In genomic region chr20:57897891-57898290, GRCh38 we compare ENCODE assay signal across 32 cellular contexts.
"Had no signal": no experiment of that assay in that cellular context is flagged by ENCODE, and none has a peak within 500 bp of the region (broad histone marks: within the 10 kb centered on the region; RNA-seq: fewer than 3 reads in every experiment).

No MANE protein-coding gene starts in this region.

- ATAC-seq: activated CD4-positive, alpha-beta T cell treated with anti-CD3 and anti-CD28 coated beads for 36 hours; activated CD8-positive, alpha-beta memory T cell treated with anti-CD3 and anti-CD28 coated beads, Interleukin-2, amount 10 ng/mL, durations not matched to agents 7 days and 5 days; activated CD8-positive, alpha-beta T cell treated with anti-CD3 and anti-CD28 coated beads, Interleukin-2, amount 10 ng/mL, durations not matched to agents 7 days and 5 days; effector memory CD8-positive, alpha-beta T cell; gastroesophageal sphincter; T-helper 17 cell had no signal

- H3K27me3 ChIP-seq: brain microvascular endothelial cell had no signal

- H3K27ac Mint-ChIP-seq: activated CD4-positive, alpha-beta memory T cell treated with anti-CD3 and anti-CD28 coated beads for 36 hours; activated CD4-positive, alpha-beta T cell treated with anti-CD3 and anti-CD28 coated beads for 36 hours; activated CD4-positive, alpha-beta T cell treated with anti-CD3 and anti-CD28 coated beads, Interleukin-2, amount 10 ng/mL, durations not matched to agents 24 days and 14 days; activated CD8-positive, alpha-beta memory T cell treated with anti-CD3 and anti-CD28 coated beads, Interleukin-2, amount 10 ng/mL, durations not matched to agents 7 days and 5 days; activated CD8-positive, alpha-beta T cell treated with anti-CD3 and anti-CD28 coated beads, Interleukin-2, amount 10 ng/mL, durations not matched to agents 7 days and 5 days; activated naive CD8-positive, alpha-beta T cell; activated T-helper 1 cell treated with anti-CD3 and anti-CD28 coated beads, Interleukin-12 subunit alpha, Interleukin-12 subunit beta, Interleukin-2, Interleukin-4 antibody, amounts not matched to agents 30 ng/mL and 10 ng/mL and 1 ng/mL, durations not matched to agents 14 hours and 24 hours and 36 hours; activated T-helper 2 cell treated with anti-CD3 and anti-CD28 coated beads, Interferon-gamma antibody, Interleukin-2, Interleukin-4, amounts not matched to agents 10 μg/mL and 5 μg/mL and 100 μg/mL, durations not matched to agents 14 hours and 24 hours and 36 hours; effector memory CD8-positive, alpha-beta T cell; T-helper 17 cell; T-helper 2 cell treated with Interferon-gamma antibody and Interleukin-4, amounts not matched to agents 5 μg/mL and 100 μg/mL, for 36 hours had no signal

- H3K4me3 ChIP-seq: coronary artery, esophagus squamous epithelium, gastroesophageal sphincter had no signal

- H3K36me3 ChIP-seq: brain microvascular endothelial cell, esophagus squamous epithelium, gastroesophageal sphincter had no signal

- H3K27me3 Mint-ChIP-seq: activated CD4-positive, alpha-beta T cell treated with anti-CD3 and anti-CD28 coated beads, Interleukin-2, amount 10 ng/mL, durations not matched to agents 24 days and 14 days had no signal

- H3K4me1 Mint-ChIP-seq: activated CD4-positive, alpha-beta T cell treated with anti-CD3 and anti-CD28 coated beads for 36 hours; activated CD4-positive, alpha-beta T cell treated with anti-CD3 and anti-CD28 coated beads, Interleukin-2, amount 10 ng/mL, durations not matched to agents 24 days and 14 days; central memory CD8-positive, alpha-beta T cell; T-helper 17 cell had no signal

- H3K4me3 Mint-ChIP-seq: activated CD4-positive, alpha-beta memory T cell treated with anti-CD3 and anti-CD28 coated beads for 36 hours; activated CD4-positive, alpha-beta T cell treated with anti-CD3 and anti-CD28 coated beads for 36 hours; activated CD4-positive, alpha-beta T cell treated with anti-CD3 and anti-CD28 coated beads, Interleukin-2, amount 10 ng/mL, durations not matched to agents 24 days and 14 days; activated CD8-positive, alpha-beta memory T cell treated with anti-CD3 and anti-CD28 coated beads, Interleukin-2, amount 10 ng/mL, durations not matched to agents 7 days and 5 days; activated CD8-positive, alpha-beta T cell treated with anti-CD3 and anti-CD28 coated beads, Interleukin-2, amount 10 ng/mL, durations not matched to agents 7 days and 5 days; activated naive CD8-positive, alpha-beta T cell; activated T-helper 1 cell treated with anti-CD3 and anti-CD28 coated beads, Interleukin-12 subunit alpha, Interleukin-12 subunit beta, Interleukin-2, Interleukin-4 antibody, amounts not matched to agents 30 ng/mL and 10 ng/mL and 1 ng/mL, durations not matched to agents 14 hours and 24 hours and 36 hours; central memory CD8-positive, alpha-beta T cell; effector memory CD8-positive, alpha-beta T cell; T-helper 17 cell; T-helper 2 cell treated with Interferon-gamma antibody and Interleukin-4, amounts not matched to agents 5 μg/mL and 100 μg/mL, for 36 hours had no signal

- H3K27ac ChIP-seq: brain microvascular endothelial cell, coronary artery, esophagus squamous epithelium, gastroesophageal sphincter had no signal

- H3K4me1 ChIP-seq: gastroesophageal sphincter had no signal

- H3K9me3 Mint-ChIP-seq: activated CD4-positive, alpha-beta memory T cell treated with anti-CD3 and anti-CD28 coated beads for 36 hours; activated CD4-positive, alpha-beta T cell treated with anti-CD3 and anti-CD28 coated beads, Interleukin-2, amount 10 ng/mL, durations not matched to agents 24 days and 14 days; activated T-helper 1 cell treated with anti-CD3 and anti-CD28 coated beads, Interleukin-12 subunit alpha, Interleukin-12 subunit beta, Interleukin-2, Interleukin-4 antibody, amounts not matched to agents 30 ng/mL and 10 ng/mL and 1 ng/mL, durations not matched to agents 14 hours and 24 hours and 36 hours; activated T-helper 2 cell treated with anti-CD3 and anti-CD28 coated beads, Interferon-gamma antibody, Interleukin-2, Interleukin-4, amounts not matched to agents 10 μg/mL and 5 μg/mL and 100 μg/mL, durations not matched to agents 14 hours and 24 hours and 36 hours; central memory CD8-positive, alpha-beta T cell; effector memory CD8-positive, alpha-beta T cell; T-helper 2 cell treated with Interferon-gamma antibody and Interleukin-4, amounts not matched to agents 5 μg/mL and 100 μg/mL, for 36 hours had no signal

- H3K36me3 Mint-ChIP-seq: activated CD4-positive, alpha-beta memory T cell treated with anti-CD3 and anti-CD28 coated beads for 36 hours; activated CD8-positive, alpha-beta memory T cell treated with anti-CD3 and anti-CD28 coated beads, Interleukin-2, amount 10 ng/mL, durations not matched to agents 7 days and 5 days; activated naive CD8-positive, alpha-beta T cell had no signal

- H3K9me3 ChIP-seq: esophagus squamous epithelium, gastroesophageal sphincter had no signal

- DNase-seq: activated CD4-positive, alpha-beta memory T cell treated with anti-CD3 and anti-CD28 coated beads for 36 hours; activated CD4-positive, alpha-beta T cell treated with anti-CD3 and anti-CD28 coated beads for 36 hours; activated CD4-positive, alpha-beta T cell treated with anti-CD3 and anti-CD28 coated beads, Interleukin-2, amount 10 ng/mL, durations not matched to agents 24 days and 14 days; activated CD4-positive, CD25-positive, alpha-beta regulatory T cell; activated CD4-positive, CD25-positive, alpha-beta regulatory T cell treated with anti-CD3 and anti-CD28 coated beads, Interleukin-2, amount 50 U/mL, for 72 hours; activated CD8-positive, alpha-beta memory T cell treated with anti-CD3 and anti-CD28 coated beads, Interleukin-2, amount 10 ng/mL, durations not matched to agents 7 days and 5 days; activated CD8-positive, alpha-beta memory T cell treated with anti-CD3 and anti-CD28 coated beads, Interleukin-2, amount 50 U/mL, for 4 hours; activated CD8-positive, alpha-beta T cell treated with anti-CD3 and anti-CD28 coated beads, Interleukin-2, amount 10 ng/mL, durations not matched to agents 7 days and 5 days; activated gamma-delta T cell treated with Interleukin-2 at 50 U/mL for 16 hours; activated naive CD4-positive, alpha-beta T cell treated with anti-CD3 and anti-CD28 coated beads, Interleukin-2, amount 50 U/mL, for 16 hours; activated naive CD4-positive, alpha-beta T cell treated with Interleukin-2 at 50 U/mL for 16 hours; activated T-cell treated with anti-CD3 and anti-CD28 coated beads, Interleukin-2, amount 50 U/mL, for 1 hour; activated T-cell treated with anti-CD3 and anti-CD28 coated beads, Interleukin-2, amount 50 U/mL, for 48 hours; amniotic stem cell; anterior cingulate cortex; brain microvascular endothelial cell; dermis blood vessel endothelial cell; effector CD4-positive, alpha-beta T cell; effector memory CD8-positive, alpha-beta T cell; erythroblast; esophagus squamous epithelium; foreskin melanocyte; T-helper 1 cell; T-helper 17 cell; T1000 had no signal
